ENCODE assay signal across 7 cellular contexts in genomic region chr13:49055021-49055420, GRCh38.
"Had no signal": no experiment of that assay in that cellular context is flagged by ENCODE, and none has a peak within 500 bp of the region (broad histone marks: within the 10 kb centered on the region; RNA-seq: fewer than 3 reads in every experiment).

No MANE protein-coding gene starts in this region.

- DNase-seq: H9, HCEC 1CT, HFFc6 had no signal

- H3K27me3 Mint-ChIP-seq: IgD-negative memory B cell had no signal

- H3K27ac Mint-ChIP-seq: GM23338 had no signal

- H3K9me3 Mint-ChIP-seq: GM23338, HFFc6, IgD-negative memory B cell had no signal

- ATAC-seq: GM23338, HepG2 had no signal

- H3K4me3 Mint-ChIP-seq: GM23338, H9, HFFc6, IgD-negative memory B cell had no signal

- H3K27ac ChIP-seq: HL-60 had no signal

- H3K4me3 ChIP-seq: GM23338 had no signal
